In the genomic region with DNA sequence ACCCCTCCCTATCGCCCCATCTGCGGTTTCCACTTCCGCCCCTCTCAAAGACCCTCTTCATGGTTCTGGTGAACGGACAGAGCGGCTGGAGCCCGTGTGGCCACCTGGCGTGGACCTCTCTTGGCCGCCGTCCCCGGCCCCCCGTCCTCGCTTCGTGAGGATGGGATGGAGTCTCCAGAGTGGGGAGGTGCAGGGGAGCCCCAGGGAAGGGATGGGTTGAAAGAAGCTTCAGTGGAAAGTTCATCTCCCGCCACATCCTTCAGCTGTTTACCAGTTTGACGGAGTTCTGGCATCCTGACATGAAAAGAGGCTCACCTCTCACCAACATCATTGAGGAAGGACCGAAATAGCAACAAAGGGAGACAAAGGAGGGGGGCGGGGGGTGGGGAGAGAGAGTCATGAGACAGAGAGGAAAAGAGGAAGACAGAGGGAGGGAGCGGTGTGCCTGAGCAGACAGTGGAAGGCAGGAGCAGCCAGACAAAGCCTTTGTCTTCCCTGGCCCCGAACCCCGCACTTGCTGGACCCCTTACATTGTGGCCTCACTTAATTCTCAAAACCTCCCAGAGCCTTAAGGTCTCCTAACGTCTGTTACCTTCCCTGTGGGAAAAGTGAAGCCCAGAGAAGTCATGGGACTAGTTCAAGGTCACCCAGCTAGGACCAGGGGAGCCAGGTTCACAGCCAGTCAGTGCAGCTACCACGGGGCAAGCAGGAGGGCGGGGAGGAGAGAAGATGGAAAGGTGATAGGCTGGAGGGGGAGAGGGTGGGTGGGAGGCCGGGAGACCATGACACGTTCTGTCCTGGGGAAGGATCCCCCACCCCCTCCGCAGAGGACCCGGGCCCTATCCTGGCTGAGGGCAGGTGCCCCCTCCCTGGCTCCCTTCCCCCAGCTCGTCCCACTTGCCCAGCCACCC, we compare ENCODE assay signal across 9 cellular contexts. TPM values are rescaled to one million over a fixed set of nuclear protein-coding genes. Genes with fewer than 3 reads are reported as not detected.
A peak's percentile ranks its signal among the peaks of the same experiment; 100 is the strongest.
DNase-seq lines count a peak whose midpoint lies in the region; ATAC-seq lines count a peak whose summit lies in the region.
"Had no signal": no experiment of that assay in that cellular context is flagged by ENCODE, and none has a peak within 500 bp of the region (broad histone marks: within the 10 kb centered on the region; RNA-seq: fewer than 3 reads in every experiment).

No MANE protein-coding gene starts in this region.

- peak overlapping the region; percentile 86 for H3K4me3 Mint-ChIP-seq in T-helper 1 cell treated with Interleukin-12 subunit alpha and Interleukin-12 subunit beta and Interleukin-4 antibody, amounts not matched to agents 30 μg/mL and 1 μg/mL, for 36 hours
- peak overlapping the region; percentile 82 for H3K4me3 Mint-ChIP-seq in activated naive CD8-positive, alpha-beta T cell treated with anti-CD3 and anti-CD28 coated beads, Interleukin-2, amount 50 U/mL, for 24 hours
- H3K4me3 Mint-ChIP-seq in stimulated activated effector memory CD8-positive, alpha-beta T cell treated with anti-CD3 and anti-CD28 coated beads, Interleukin-12 subunit alpha, Interleukin-12 subunit beta, amount 100 ng/mL, for 72 hours: peak overlapping the region; percentile 60

- H3K4me1 Mint-ChIP-seq in T-helper 1 cell treated with Interleukin-12 subunit alpha and Interleukin-12 subunit beta and Interleukin-4 antibody, amounts not matched to agents 30 μg/mL and 1 μg/mL, for 36 hours (ENCODE audit: low read depth): peaks cover 70% of the 10 kb centered on the region
- H3K4me1 Mint-ChIP-seq in activated naive CD8-positive, alpha-beta T cell treated with anti-CD3 and anti-CD28 coated beads, Interleukin-2, amount 50 U/mL, for 24 hours: peaks cover 89% of the 10 kb centered on the region
- H3K4me1 Mint-ChIP-seq in stimulated activated effector memory CD8-positive, alpha-beta T cell treated with anti-CD3 and anti-CD28 coated beads, Interleukin-12 subunit alpha, Interleukin-12 subunit beta, amount 100 ng/mL, for 72 hours: peaks cover 74% of the 10 kb centered on the region

- no peaks in the 10 kb centered on the region for H3K27me3 Mint-ChIP-seq in T-helper 1 cell treated with Interleukin-12 subunit alpha and Interleukin-12 subunit beta and Interleukin-4 antibody, amounts not matched to agents 30 μg/mL and 1 μg/mL, for 36 hours (ENCODE audit: low read depth)
- H3K27me3 Mint-ChIP-seq in activated naive CD8-positive, alpha-beta T cell treated with anti-CD3 and anti-CD28 coated beads, Interleukin-2, amount 50 U/mL, for 24 hours: no peaks in the 10 kb centered on the region

- H3K27ac Mint-ChIP-seq in T-helper 1 cell treated with Interleukin-12 subunit alpha and Interleukin-12 subunit beta and Interleukin-4 antibody, amounts not matched to agents 30 μg/mL and 1 μg/mL, for 36 hours: peak overlapping the region; percentile 93
- H3K27ac Mint-ChIP-seq in activated naive CD8-positive, alpha-beta T cell treated with anti-CD3 and anti-CD28 coated beads, Interleukin-2, amount 50 U/mL, for 24 hours: peak overlapping the region; percentile 94
- H3K27ac Mint-ChIP-seq in stimulated activated effector memory CD8-positive, alpha-beta T cell treated with anti-CD3 and anti-CD28 coated beads, Interleukin-12 subunit alpha, Interleukin-12 subunit beta, amount 100 ng/mL, for 72 hours: peak overlapping the region; percentile 95

- ATAC-seq in activated naive CD8-positive, alpha-beta T cell treated with anti-CD3 and anti-CD28 coated beads, Interleukin-2, amount 50 U/mL, for 24 hours: peak; percentile 4
- ATAC-seq in stimulated activated effector memory CD8-positive, alpha-beta T cell treated with anti-CD3 and anti-CD28 coated beads, Interleukin-12 subunit alpha, Interleukin-12 subunit beta, amount 100 ng/mL, for 72 hours: no peak
- ATAC-seq in HG02970 (IDR thresholded peaks at IDR 0.05; ENCODE audit: low FRiP score, unreplicated experiment): no peak

- peaks cover 32% of the 10 kb centered on the region for H3K36me3 Mint-ChIP-seq in T-helper 1 cell treated with Interleukin-12 subunit alpha and Interleukin-12 subunit beta and Interleukin-4 antibody, amounts not matched to agents 30 μg/mL and 1 μg/mL, for 36 hours (ENCODE audit: low read depth)
- peaks cover 43% of the 10 kb centered on the region for H3K36me3 Mint-ChIP-seq in activated naive CD8-positive, alpha-beta T cell treated with anti-CD3 and anti-CD28 coated beads, Interleukin-2, amount 50 U/mL, for 24 hours (ENCODE audit: low read depth)
- peaks cover 62% of the 10 kb centered on the region for H3K36me3 Mint-ChIP-seq in stimulated activated effector memory CD8-positive, alpha-beta T cell treated with anti-CD3 and anti-CD28 coated beads, Interleukin-12 subunit alpha, Interleukin-12 subunit beta, amount 100 ng/mL, for 72 hours

- no peaks in the 10 kb centered on the region for H3K9me3 Mint-ChIP-seq in T-helper 1 cell treated with Interleukin-12 subunit alpha and Interleukin-12 subunit beta and Interleukin-4 antibody, amounts not matched to agents 30 μg/mL and 1 μg/mL, for 36 hours
- H3K9me3 Mint-ChIP-seq in activated naive CD8-positive, alpha-beta T cell treated with anti-CD3 and anti-CD28 coated beads, Interleukin-2, amount 50 U/mL, for 24 hours: no peaks in the 10 kb centered on the region
- H3K9me3 Mint-ChIP-seq in stimulated activated effector memory CD8-positive, alpha-beta T cell treated with anti-CD3 and anti-CD28 coated beads, Interleukin-12 subunit alpha, Interleukin-12 subunit beta, amount 100 ng/mL, for 72 hours: no peaks in the 10 kb centered on the region

- peak; percentile 15 for DNase-seq in DMS153 (lab: John Stamatoyannopoulos, UW)
- DNase-seq in DMS153 treated with DMSO at 0.1 percent for 48 hours (lab: John Stamatoyannopoulos, UW; ENCODE audit: unreplicated experiment): no peak
- no peak for DNase-seq in activated naive CD8-positive, alpha-beta T cell treated with anti-CD3 and anti-CD28 coated beads, Interleukin-2, amount 50 U/mL, for 24 hours
- DNase-seq in stimulated activated effector memory CD8-positive, alpha-beta T cell treated with anti-CD3 and anti-CD28 coated beads, Interleukin-12 subunit alpha, Interleukin-12 subunit beta, amount 100 ng/mL, for 72 hours (ENCODE audit: low spot score in 2 of 2): no peak
- no peak for DNase-seq in HuH-7 (ENCODE audit: low spot score)
- no peak for DNase-seq in occipital lobe (lab: John Stamatoyannopoulos, UW)
- DNase-seq: NCI-H146 had no signal

RNA-seq across cellular contexts. Expression of a gene that starts 54.9 kb away (rescaled TPM):
- 0.16 TPM for total RNA-seq in occipital lobe
